In the genomic region with DNA sequence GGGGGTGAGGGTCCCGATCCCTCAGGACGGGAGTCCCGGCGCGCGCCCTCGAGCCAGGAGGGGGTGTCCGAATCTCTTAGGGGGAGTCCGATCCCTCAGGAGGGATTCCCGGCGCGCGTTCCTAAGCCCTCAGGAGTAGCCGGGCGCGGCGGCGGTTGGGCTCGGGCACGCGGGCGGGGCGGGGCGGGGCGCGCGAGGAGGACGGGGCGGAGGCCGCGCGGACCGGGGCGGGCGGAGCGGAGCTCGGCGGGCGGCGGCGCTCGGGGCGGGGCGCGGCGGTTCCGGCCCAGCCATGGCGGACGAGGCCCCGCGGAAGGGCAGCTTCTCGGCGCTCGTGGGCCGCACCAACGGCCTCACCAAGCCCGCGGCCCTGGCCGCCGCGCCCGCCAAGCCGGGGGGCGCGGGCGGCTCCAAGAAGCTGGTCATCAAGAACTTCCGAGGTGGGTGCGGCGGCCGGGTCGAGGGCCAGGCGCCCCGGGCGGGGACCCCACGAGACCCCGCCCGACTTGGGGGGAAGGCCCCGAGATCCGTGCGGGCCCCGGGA, we compare ENCODE assay signal across 8 cellular contexts. TPM values are rescaled to one million over a fixed set of nuclear protein-coding genes. Genes with fewer than 3 reads are reported as not detected.
A peak's percentile ranks its signal among the peaks of the same experiment; 100 is the strongest.
DNase-seq lines count a peak whose midpoint lies in the region; ATAC-seq and TF ChIP-seq lines count a peak whose summit lies in the region.

CUL4A (plus strand) TSS at position 278 of the 544 bp plus-strand sequence; CDS start at position 293, 15 bp downstream.

- TF ChIP-seq EP300 in Ishikawa (IDR thresholded peaks at IDR 0.05; ENCODE audit: borderline replicate concordance) = no peak
- TF ChIP-seq EP300 in upper lobe of left lung (IDR thresholded peaks at IDR 0.05) = no peak

- H3K9me3 ChIP-seq in adipocyte (ENCODE audit: control insufficient read depth, low read length) (no peaks in the 10 kb centered on the region), heart left ventricle (no peaks in the 10 kb centered on the region), upper lobe of left lung (no peaks in the 10 kb centered on the region)

- peak within 1 kb of the TSS; percentile 83 for H3K4me3 ChIP-seq in adipocyte (ENCODE audit: low read length)
- peak within 1 kb of the TSS; percentile 76 to 99 (median 92) for H3K4me3 ChIP-seq in heart left ventricle
- H3K4me3 ChIP-seq in upper lobe of left lung = peak within 1 kb of the TSS; percentile 82 to 97 (median 90)

- 1 to 4% (median 1%) methylated on average over 5 to 81 of the region's 81 CpGs for WGBS in heart left ventricle, 4 donors
- WGBS in upper lobe of left lung, 2 donors = 0% methylated on average over 17 of the region's 81 CpGs; no CpG with 5 or more reads in 1 of the 2 donors

- H3K27me3 ChIP-seq in adipocyte (replicated peaks; ENCODE audit: control insufficient read depth, insufficient read depth, low read length) (no peaks in the 10 kb centered on the region), heart left ventricle (no peaks in the 10 kb centered on the region), upper lobe of left lung (no peaks in the 10 kb centered on the region)

- peaks cover 20% of the 10 kb centered on the region for H3K36me3 ChIP-seq in adipocyte (ENCODE audit: control insufficient read depth, insufficient read depth, low read length, severe bottlenecking)
- peaks cover 0 to 28% (median 14%) of the 10 kb centered on the region in 9 donors for H3K36me3 ChIP-seq in heart left ventricle
- H3K36me3 ChIP-seq in upper lobe of left lung = peaks cover 0 to 8% (median 4%) of the 10 kb centered on the region in 4 donors

- intact Hi-C loops in heart left ventricle (cut with DNase I) (loop anchor here in 3 of 10 donors (5.0 to 10.0 kb wide), 3 partner anchors 52 to 57 kb away; partner anchors contain the start of gene PROZ (in 2 of the 3)), posterior cingulate gyrus (cut with DNase I) (loop anchor here (2.0 to 10.0 kb wide), 3 partner anchors 87 to 285 kb away; partner anchors contain the start of genes DCUN1D2 and LAMP1)

- TF ChIP-seq CTCF in heart left ventricle (IDR thresholded peaks at IDR 0.05) = no peak
- TF ChIP-seq CTCF in upper lobe of left lung (IDR thresholded peaks at IDR 0.05) = no peak

- peak; percentile 87 for DNase-seq in ELR (ENCODE audit: low read depth)
- DNase-seq in adipocyte (ENCODE audit: low read depth) = peak; percentile 94
- DNase-seq in heart left ventricle = peak; percentile 81 to 89 (median 85)
- DNase-seq in posterior cingulate gyrus = peak; percentile 56 to 95 (median 74)
- DNase-seq in upper lobe of left lung = peak; percentile 74 to 97

- ATAC-seq in GM21576 (IDR thresholded peaks at IDR 0.05; ENCODE audit: unreplicated experiment) (peak; percentile 42), SK-N-SH treated with all-trans-retinoic acid at 6 μM for 48 hours (peak; percentile 68), heart left ventricle (peak; percentile 22 to 80 (median 72)), upper lobe of left lung (ENCODE audit: low FRiP score in 2 of 2) (peak; percentile 74 to 87)

- no peak for TF ChIP-seq RAD21 in Ishikawa (IDR thresholded peaks at IDR 0.05; ENCODE audit: low read depth)

- peaks cover 44% of the 10 kb centered on the region for H3K4me1 ChIP-seq in adipocyte (ENCODE audit: control insufficient read depth, insufficient read depth, low read length)
- H3K4me1 ChIP-seq in heart left ventricle = peaks cover 0 to 79% (median 63%) of the 10 kb centered on the region in 12 donors
- H3K4me1 ChIP-seq in upper lobe of left lung = peaks cover 22 to 55% (median 35%) of the 10 kb centered on the region in 4 donors

- peak within 1 kb of the TSS; percentile 98 for H3K9ac ChIP-seq in adipocyte (ENCODE audit: low read length)

- peak within 1 kb of the TSS; percentile 98 to 100 (median 99) for H3K27ac ChIP-seq in heart left ventricle
- peak within 1 kb of the TSS; percentile 96 to 99 (median 98) for H3K27ac ChIP-seq in upper lobe of left lung

- TF ChIP-seq POLR2A in heart left ventricle (IDR thresholded peaks at IDR 0.05) = no peak
- no peak for TF ChIP-seq POLR2A in upper lobe of left lung (IDR thresholded peaks at IDR 0.05)

TF ChIP-seq in Ishikawa, 13 proteins besides CTCF, POLR2A, EP300 and RAD21:
- TF ChIP-seq, protein P1, sequence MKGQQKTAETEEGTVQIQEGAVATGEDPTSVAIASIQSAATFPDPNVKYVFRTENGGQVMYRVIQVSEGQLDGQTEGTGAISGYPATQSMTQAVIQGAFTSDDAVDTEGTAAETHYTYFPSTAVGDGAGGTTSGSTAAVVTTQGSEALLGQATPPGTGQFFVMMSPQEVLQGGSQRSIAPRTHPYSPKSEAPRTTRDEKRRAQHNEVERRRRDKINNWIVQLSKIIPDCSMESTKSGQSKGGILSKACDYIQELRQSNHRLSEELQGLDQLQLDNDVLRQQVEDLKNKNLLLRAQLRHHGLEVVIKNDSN (IDR thresholded peaks at IDR 0.05) = no peak
- TF ChIP-seq YY1 (IDR thresholded peaks at IDR 0.05; ENCODE audit: low read depth) = peak; percentile 82

TF ChIP-seq in SK-N-SH treated with all-trans-retinoic acid at 6 μM for 48 hours, 23 proteins besides CTCF, POLR2A, EP300 and RAD21 (continues in another document):
- no peak for TF ChIP-seq TSHZ2 (CRISPR knock-in tag; IDR thresholded peaks at IDR 0.05)
- no peak for TF ChIP-seq TCF4 (CRISPR knock-in tag; IDR thresholded peaks at IDR 0.05; ENCODE audit: borderline replicate concordance)
- TF ChIP-seq ZFP3 (CRISPR knock-in tag; IDR thresholded peaks at IDR 0.05) = no peak
- TF ChIP-seq, protein P2, sequence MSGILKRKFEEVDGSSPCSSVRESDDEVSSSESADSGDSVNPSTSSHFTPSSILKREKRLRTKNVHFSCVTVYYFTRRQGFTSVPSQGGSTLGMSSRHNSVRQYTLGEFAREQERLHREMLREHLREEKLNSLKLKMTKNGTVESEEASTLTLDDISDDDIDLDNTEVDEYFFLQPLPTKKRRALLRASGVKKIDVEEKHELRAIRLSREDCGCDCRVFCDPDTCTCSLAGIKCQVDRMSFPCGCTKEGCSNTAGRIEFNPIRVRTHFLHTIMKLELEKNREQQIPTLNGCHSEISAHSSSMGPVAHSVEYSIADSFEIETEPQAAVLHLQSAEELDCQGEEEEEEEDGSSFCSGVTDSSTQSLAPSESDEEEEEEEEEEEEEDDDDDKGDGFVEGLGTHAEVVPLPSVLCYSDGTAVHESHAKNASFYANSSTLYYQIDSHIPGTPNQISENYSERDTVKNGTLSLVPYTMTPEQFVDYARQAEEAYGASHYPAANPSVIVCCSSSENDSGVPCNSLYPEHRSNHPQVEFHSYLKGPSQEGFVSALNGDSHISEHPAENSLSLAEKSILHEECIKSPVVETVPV (CRISPR knock-in tag; IDR thresholded peaks at IDR 0.05) = no peak
- TF ChIP-seq ISL1 (CRISPR knock-in tag; IDR thresholded peaks at IDR 0.05) = no peak
- TF ChIP-seq BACH2 (CRISPR knock-in tag; IDR thresholded peaks at IDR 0.05; ENCODE audit: borderline replicate concordance) = no peak
- TF ChIP-seq, protein P3, sequence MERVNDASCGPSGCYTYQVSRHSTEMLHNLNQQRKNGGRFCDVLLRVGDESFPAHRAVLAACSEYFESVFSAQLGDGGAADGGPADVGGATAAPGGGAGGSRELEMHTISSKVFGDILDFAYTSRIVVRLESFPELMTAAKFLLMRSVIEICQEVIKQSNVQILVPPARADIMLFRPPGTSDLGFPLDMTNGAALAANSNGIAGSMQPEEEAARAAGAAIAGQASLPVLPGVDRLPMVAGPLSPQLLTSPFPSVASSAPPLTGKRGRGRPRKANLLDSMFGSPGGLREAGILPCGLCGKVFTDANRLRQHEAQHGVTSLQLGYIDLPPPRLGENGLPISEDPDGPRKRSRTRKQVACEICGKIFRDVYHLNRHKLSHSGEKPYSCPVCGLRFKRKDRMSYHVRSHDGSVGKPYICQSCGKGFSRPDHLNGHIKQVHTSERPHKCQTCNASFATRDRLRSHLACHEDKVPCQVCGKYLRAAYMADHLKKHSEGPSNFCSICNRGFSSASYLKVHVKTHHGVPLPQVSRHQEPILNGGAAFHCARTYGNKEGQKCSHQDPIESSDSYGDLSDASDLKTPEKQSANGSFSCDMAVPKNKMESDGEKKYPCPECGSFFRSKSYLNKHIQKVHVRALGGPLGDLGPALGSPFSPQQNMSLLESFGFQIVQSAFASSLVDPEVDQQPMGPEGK (CRISPR knock-in tag; IDR thresholded peaks at IDR 0.05; ENCODE audit: borderline replicate concordance) = no peak
- TF ChIP-seq PPARA (CRISPR knock-in tag; IDR thresholded peaks at IDR 0.05; ENCODE audit: borderline replicate concordance) = no peak
- TF ChIP-seq SNAI2 (CRISPR knock-in tag; IDR thresholded peaks at IDR 0.05) = no peak
- TF ChIP-seq CSDC2 (CRISPR knock-in tag; IDR thresholded peaks at IDR 0.05) = no peak
- TF ChIP-seq ARNTL (CRISPR knock-in tag; IDR thresholded peaks at IDR 0.05; ENCODE audit: borderline replicate concordance, low read depth) = no peak

RNA-seq across cellular contexts. Expression of gene CUL4A, which starts in this region (rescaled TPM):
- 100 to 1,000 TPM in 7 of 9 donors, 10 to 100 TPM in 2; 86.7 to 121 (median 114) TPM for total RNA-seq in heart left ventricle
- 10 to 100 TPM; 29.7 to 82.1 TPM for polyA plus RNA-seq in heart left ventricle
- 100 to 1,000 TPM in 4 of 6 donors, 10 to 100 TPM in 2; 54.4 to 346 (median 129) TPM for total RNA-seq in upper lobe of left lung

Comparison
In these comparisons a context has a peak if more than half of its experiments do, and no peak if none do; other contexts are left out.
1. Peak in every context shown above with its lines: DNase-seq, ATAC-seq, H3K4me3 ChIP-seq and H3K27ac ChIP-seq.